9 cellular contexts compared by ENCODE assay signal in genomic region chr1:114779722-114780121, GRCh38. TPM values are rescaled to one million over a fixed set of nuclear protein-coding genes. Genes with fewer than 3 reads are reported as not detected.
DNase-seq lines count a peak whose midpoint lies in the region; ATAC-seq, FAIRE-seq and TF ChIP-seq lines count a peak whose summit lies in the region.
"Had no signal": no experiment of that assay in that cellular context is flagged by ENCODE, and none has a peak within 500 bp of the region (broad histone marks: within the 10 kb centered on the region; RNA-seq: fewer than 3 reads in every experiment).

No MANE protein-coding gene starts in this region.

- no peak for TF ChIP-seq RAD21 in SK-N-SH (IDR thresholded peaks at IDR 0.05; ENCODE audit: low read length)

- H3K4me2 ChIP-seq in SK-N-SH (peak overlapping the region; percentile 88), keratinocyte (ENCODE audit: control insufficient read depth, extremely low read depth, insufficient read depth, low read depth, low read length) (peak overlapping the region; percentile 86)

- no peak for FAIRE-seq in keratinocyte (lab: Jason Lieb, UNC)
- FAIRE-seq: A204.1 had no signal

- H3K4me3 ChIP-seq in SK-N-SH (ENCODE audit: low read depth in 2 of 2, low read length in 1 of 2) (peak overlapping the region; percentile 81 to 97), keratinocyte (ENCODE audit: control insufficient read depth in 2 of 3, extremely low read depth in 1 of 3, insufficient read depth in 2 of 3, low read depth in 1 of 3, low read length in 3 of 3) (peak overlapping the region; percentile 58 to 85 (median 79)), stomach smooth muscle (ENCODE audit: low read length in 2 of 2) (peak overlapping the region; percentile 77 to 95)

- CTCF ChIA-PET in SK-N-SH (lab: Yijun Ruan, JAX) = interaction anchor here (0.9 to 1.0 kb wide), 2 partner anchors 9 to 333 kb away, joined by 3 read pairs; no protein-coding TSS in a partner anchor
- CTCF ChIA-PET in GM10248 (lab: Yijun Ruan, JAX) = no interaction called here

- dilution Hi-C loops in keratinocyte (cut with MboI; ENCODE audit: extremely low pct_ligation_motif_present, low sequenced_read_pairs) = no loop called here

- TF ChIP-seq CTCF in SK-N-SH (IDR thresholded peaks at IDR 0.05) = no peak
- no peak for TF ChIP-seq CTCF in keratinocyte (optimal IDR thresholded peaks at IDR 0.05 in 1 of 3, IDR thresholded peaks at IDR 0.05 in 1 of 3, conservative IDR thresholded peaks at IDR 0.05 in 1 of 3; ENCODE audit: extremely low read depth in 1 of 3, insufficient read depth in 2 of 3, low read length in 3 of 3)
- TF ChIP-seq CTCF in GM10248 (IDR thresholded peaks at IDR 0.05; ENCODE audit: control extremely low read depth, extremely low read depth, low read depth, missing control alignments) = no peak

- peak overlapping the region; percentile 100 for H3K4me3 Mint-ChIP-seq in activated naive CD8-positive, alpha-beta T cell treated with anti-CD3 and anti-CD28 coated beads for 36 hours

- H3F3A ChIP-seq in SK-N-SH (replicated peaks; ENCODE audit: insufficient read depth) = no peaks in the 10 kb centered on the region

- peak overlapping the region; percentile 99 for H2AFZ ChIP-seq in SK-N-SH (ENCODE audit: low read depth)
- no peak overlapping the region for H2AFZ ChIP-seq in keratinocyte (ENCODE audit: control insufficient read depth, low read length)

- H4K20me1 ChIP-seq in SK-N-SH (ENCODE audit: insufficient read depth) = no peaks in the 10 kb centered on the region
- no peaks in the 10 kb centered on the region for H4K20me1 ChIP-seq in keratinocyte (ENCODE audit: control insufficient read depth, extremely low read depth, insufficient read depth, low read length)

- no peak for ATAC-seq in SK-N-SH treated with all-trans-retinoic acid at 6 μM for 48 hours

- H3K9ac ChIP-seq in SK-N-SH (peak overlapping the region; percentile 77), keratinocyte (ENCODE audit: control insufficient read depth, extremely low read depth, insufficient read depth, low read length) (peak overlapping the region; percentile 85), stomach smooth muscle (ENCODE audit: low read length in 2 of 2) (peak overlapping the region; percentile 79 to 91)

- H3K27me3 ChIP-seq in SK-N-SH (ENCODE audit: insufficient read depth) (no peaks in the 10 kb centered on the region), keratinocyte (ENCODE audit: control insufficient read depth, extremely low read depth, insufficient read depth, low read length) (no peaks in the 10 kb centered on the region), stomach smooth muscle (ENCODE audit: control insufficient read depth in 1 of 2, insufficient read depth in 2 of 2, low read length in 2 of 2) (no peaks in the 10 kb centered on the region)

- no peaks in the 10 kb centered on the region for H3K9me2 ChIP-seq in SK-N-SH

- peaks cover 4 to 5% of the 10 kb centered on the region in 2 experiments; a peak in 2 of 4 replicates for H3K4me1 ChIP-seq in SK-N-SH (ENCODE audit: control insufficient read depth in 1 of 2, insufficient read depth in 2 of 2, low read depth in 1 of 2, low read length in 1 of 2)
- peaks cover 4% of the 10 kb centered on the region for H3K4me1 ChIP-seq in keratinocyte (ENCODE audit: control insufficient read depth, extremely low read depth, insufficient read depth, low read length)
- H3K4me1 ChIP-seq in stomach smooth muscle (ENCODE audit: control insufficient read depth, insufficient read depth, low read length) = peaks cover 4% of the 10 kb centered on the region

- peak overlapping the region; percentile 99 for H3K27ac Mint-ChIP-seq in activated naive CD8-positive, alpha-beta T cell treated with anti-CD3 and anti-CD28 coated beads for 36 hours

- peaks cover 32% of the 10 kb centered on the region for H3K36me3 Mint-ChIP-seq in activated naive CD8-positive, alpha-beta T cell treated with anti-CD3 and anti-CD28 coated beads for 36 hours

- DNase-seq in SK-N-SH = no peak
- DNase-seq in activated naive CD8-positive, alpha-beta T cell treated with anti-CD3 and anti-CD28 coated beads for 36 hours = no peak
- no peak for DNase-seq in keratinocyte (ENCODE audit: low read depth, low spot score)
- DNase-seq in T1000 (lab: John Stamatoyannopoulos, UW) = no peak
- no peak for DNase-seq in stimulated activated CD4-positive, alpha-beta T cell treated with anti-CD3 and anti-CD28 coated beads, Interleukin-2, amount 100 ng/mL, for 48 hours
- DNase-seq in GM10248 (ENCODE audit: extremely low spot score) = no peak

- POLR2A ChIA-PET in SK-N-SH (lab: Yijun Ruan, JAX) (interaction anchor here (0.8 to 1.5 kb wide), 2 partner anchors 13 to 24 kb away, joined by 3 read pairs; no protein-coding TSS in a partner anchor), GM10248 (lab: Yijun Ruan, JAX) (no interaction called here)

- H3K4me1 Mint-ChIP-seq in activated naive CD8-positive, alpha-beta T cell treated with anti-CD3 and anti-CD28 coated beads for 36 hours = peaks cover 18% of the 10 kb centered on the region

- H3K9me1 ChIP-seq in keratinocyte (ENCODE audit: control insufficient read depth, extremely low read depth, insufficient read depth, low read length) = no peaks in the 10 kb centered on the region

- TF ChIP-seq EP300 in SK-N-SH (IDR thresholded peaks at IDR 0.05; ENCODE audit: borderline replicate concordance in 1 of 2, low read depth in 1 of 2, low read length in 1 of 2) = no peak

- H3K9me3 Mint-ChIP-seq in activated naive CD8-positive, alpha-beta T cell treated with anti-CD3 and anti-CD28 coated beads for 36 hours = no peaks in the 10 kb centered on the region

- H3K9me3 ChIP-seq in SK-N-SH (no peaks in the 10 kb centered on the region), keratinocyte (ENCODE audit: control insufficient read depth, low read depth, low read length) (no peaks in the 10 kb centered on the region), stomach smooth muscle (ENCODE audit: control insufficient read depth in 2 of 2, low read length in 2 of 2) (no peaks in the 10 kb centered on the region)

- no peaks in the 10 kb centered on the region for H3K27me3 Mint-ChIP-seq in activated naive CD8-positive, alpha-beta T cell treated with anti-CD3 and anti-CD28 coated beads for 36 hours

- peaks cover 31 to 36% of the 10 kb centered on the region in 2 experiments for H3K36me3 ChIP-seq in SK-N-SH (replicated peaks in 1 of 2; ENCODE audit: control insufficient read depth in 1 of 2, insufficient read depth in 2 of 2, low read length in 1 of 2)
- H3K36me3 ChIP-seq in keratinocyte (ENCODE audit: control insufficient read depth in 2 of 2, extremely low read depth in 1 of 2, insufficient read depth in 2 of 2, low read length in 2 of 2) = peaks cover 4% of the 10 kb centered on the region in 2 experiments
- H3K36me3 ChIP-seq in stomach smooth muscle (ENCODE audit: control insufficient read depth in 2 of 2, insufficient read depth in 2 of 2, low read length in 2 of 2) = peaks cover 0 to 6% of the 10 kb centered on the region in 2 donors

- H3K79me2 ChIP-seq in SK-N-SH (ENCODE audit: insufficient read depth) (peaks cover 26% of the 10 kb centered on the region), keratinocyte (ENCODE audit: control insufficient read depth, insufficient read depth, low read length) (peaks cover 24% of the 10 kb centered on the region)

- H3K27ac ChIP-seq in SK-N-SH (ENCODE audit: low read depth in 2 of 2, low read length in 1 of 2) (peak overlapping the region; percentile 81 to 92), keratinocyte (ENCODE audit: control insufficient read depth, insufficient read depth, low read length) (peak overlapping the region; percentile 74), stomach smooth muscle (ENCODE audit: low read length) (peak overlapping the region; percentile 86)

TF ChIP-seq in SK-N-SH, 30 proteins besides CTCF, POLR2A, EP300 and RAD21 (continues in another document):
- no peak for TF ChIP-seq EZH2phosphoT487 (IDR thresholded peaks at IDR 0.05; ENCODE audit: borderline replicate concordance, low read depth)

TF ChIP-seq in SK-N-SH treated with all-trans-retinoic acid at 6 μM for 48 hours, 23 proteins besides CTCF, POLR2A, EP300 and RAD21 (continues in another document):
- TF ChIP-seq ZNF8 (CRISPR knock-in tag; IDR thresholded peaks at IDR 0.05) (no peak), ISL1 (CRISPR knock-in tag; IDR thresholded peaks at IDR 0.05) (no peak), ARNTL (CRISPR knock-in tag; IDR thresholded peaks at IDR 0.05; ENCODE audit: borderline replicate concordance, low read depth) (no peak), TCF4 (CRISPR knock-in tag; IDR thresholded peaks at IDR 0.05; ENCODE audit: borderline replicate concordance) (no peak)

RNA-seq across cellular contexts. Expression of gene SIKE1, which starts 0.8 kb away (rescaled TPM):
- 29.8 and 41.1 TPM in 2 replicates for polyA plus RNA-seq in SK-N-SH (2012; rRNA removed)
- 34.8 and 40.5 TPM in 2 replicates for polyA plus RNA-seq in SK-N-SH (2012; cell fraction: cytosol; rRNA removed)
- polyA plus RNA-seq in SK-N-SH (2012; cell fraction: nucleus; rRNA removed) = 24.7 and 25.3 TPM in 2 replicates
- 10 to 100 TPM; 73.3 to 74.9 TPM for total RNA-seq in activated naive CD8-positive, alpha-beta T cell treated with anti-CD3 and anti-CD28 coated beads for 36 hours
- polyA plus RNA-seq in keratinocyte = 28.8 to 40.3 TPM (median 32.8 TPM) in 3 replicates
- polyA plus RNA-seq in keratinocyte (2011; ENCODE audit: low read depth) = 24.4 TPM
- 29.1 and 38.3 TPM in 2 replicates for polyA plus RNA-seq in keratinocyte (2011; cell fraction: cytosol; rRNA removed)
- 18.9 and 24.8 TPM in 2 replicates for polyA plus RNA-seq in keratinocyte (2011; cell fraction: nucleus; rRNA removed)
- polyA plus RNA-seq in keratinocyte (2012; ENCODE audit: low replicate concordance) = 38.5 and 45.9 TPM in 2 replicates
- polyA minus RNA-seq in keratinocyte = 7.2 to 46.4 TPM (median 26.6 TPM) in 3 replicates
- 52.2 TPM for polyA minus RNA-seq in keratinocyte (2011; cell fraction: cytosol; rRNA and poly(A)+ RNA removed)
- 20.3 and 20.6 TPM in 2 replicates for polyA minus RNA-seq in keratinocyte (2011; cell fraction: nucleus; rRNA and poly(A)+ RNA removed)

RNA-seq across cellular contexts. Expression of gene CSDE1, which starts 21.9 kb away (rescaled TPM):
- polyA plus RNA-seq in SK-N-SH (2012; rRNA removed) (151 and 249 TPM in 2 replicates), keratinocyte (190 to 268 TPM (median 249 TPM) in 3 replicates)
- 200 and 223 TPM in 2 replicates for polyA plus RNA-seq in SK-N-SH (2012; cell fraction: cytosol; rRNA removed)
- polyA plus RNA-seq in SK-N-SH (2012; cell fraction: nucleus; rRNA removed) = 95.9 and 193 TPM in 2 replicates
- 100 to 1,000 TPM; 519 to 530 TPM for total RNA-seq in activated naive CD8-positive, alpha-beta T cell treated with anti-CD3 and anti-CD28 coated beads for 36 hours
- polyA plus RNA-seq in keratinocyte (2011; ENCODE audit: low read depth) = 315 TPM
- polyA plus RNA-seq in keratinocyte (2011; cell fraction: cytosol; rRNA removed) = 212 and 299 TPM in 2 replicates
- polyA plus RNA-seq in keratinocyte (2011; cell fraction: nucleus; rRNA removed) = 156 and 198 TPM in 2 replicates
- 260 and 325 TPM in 2 replicates for polyA plus RNA-seq in keratinocyte (2012; ENCODE audit: low replicate concordance)
- 123 to 484 TPM (median 383 TPM) in 3 replicates for polyA minus RNA-seq in keratinocyte
- polyA minus RNA-seq in keratinocyte (2011; cell fraction: cytosol; rRNA and poly(A)+ RNA removed) = 439 TPM
- polyA minus RNA-seq in keratinocyte (2011; cell fraction: nucleus; rRNA and poly(A)+ RNA removed) = 105 and 185 TPM in 2 replicates
